ENCODE assay signal across 10 cellular contexts in the genomic region with DNA sequence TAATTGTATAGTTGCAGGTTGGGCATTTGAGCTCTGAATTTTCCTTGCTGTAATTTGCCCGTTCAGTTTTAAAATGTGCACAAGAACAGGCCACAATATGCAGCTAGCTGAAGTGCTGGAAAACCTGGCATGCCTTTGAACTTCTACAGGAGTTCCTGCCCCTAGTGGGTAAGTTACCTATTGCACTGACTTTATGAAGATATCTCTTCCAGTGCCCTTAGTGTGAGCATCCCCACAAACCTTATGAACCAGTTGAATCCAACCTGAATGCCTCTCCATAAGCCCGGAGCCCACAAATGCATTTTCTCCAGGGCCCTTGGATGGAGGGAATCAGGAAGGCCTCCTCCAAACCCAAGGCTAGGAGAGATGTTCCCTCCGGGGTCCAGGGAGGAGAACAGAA.
DNase-seq lines count a peak whose midpoint lies in the region; ATAC-seq and TF ChIP-seq lines count a peak whose summit lies in the region.
"Had no signal": no experiment of that assay in that cellular context is flagged by ENCODE, and none has a peak within 500 bp of the region (broad histone marks: within the 10 kb centered on the region; RNA-seq: fewer than 3 reads in every experiment).

No MANE protein-coding gene starts in this region.

- ATAC-seq in GM21529 (IDR thresholded peaks at IDR 0.05; ENCODE audit: unreplicated experiment), result peak; percentile 55
- ATAC-seq in foreskin keratinocyte, result peak; percentile 64
- no peak for ATAC-seq in heart left ventricle

- CTCF ChIA-PET in activated CD4-positive, alpha-beta memory T cell treated with anti-CD3 and anti-CD28 coated beads, Interleukin-2, amount 10 ng/mL, durations not matched to agents 7 days and 5 days (lab: Charles Lee), result interaction anchor here (0.7 to 1.8 kb wide), 4 partner anchors 12 to 188 kb away, joined by 3 to 6 read pairs (median 3); no protein-coding TSS in a partner anchor

- peaks cover 45% of the 10 kb centered on the region for H3K4me1 Mint-ChIP-seq in activated CD4-positive, alpha-beta memory T cell treated with anti-CD3 and anti-CD28 coated beads, Interleukin-2, amount 10 ng/mL, durations not matched to agents 7 days and 5 days

- WGBS in heart left ventricle, 4 donors, result 89 to 97% (median 94%) methylated on average over 3 of the region's 3 CpGs

- DNase-seq in AG09319 (ENCODE audit: extremely low read depth, low read depth) (no peak), RPMI8226 (peak; percentile 23), foreskin keratinocyte (peak in 1 of 2 donors; percentile 22), islet precursor cell (no peak), heart left ventricle (no peak)
- DNase-seq in activated CD8-positive, alpha-beta memory T cell treated with anti-CD3 and anti-CD28 coated beads, Interleukin-2, amount 50 U/mL, for 4 hours, result no peak
- DNase-seq in activated CD4-positive, alpha-beta memory T cell treated with anti-CD3 and anti-CD28 coated beads, Interleukin-2, amount 10 ng/mL, durations not matched to agents 7 days and 5 days, result no peak
- DNase-seq: activated naive CD8-positive, alpha-beta T cell treated with anti-CD3 and anti-CD28 coated beads, Interleukin-2, amount 10 ng/mL, durations not matched to agents 7 days and 5 days; NCI-H187 had no signal

- H3K27ac Mint-ChIP-seq in activated CD4-positive, alpha-beta memory T cell treated with anti-CD3 and anti-CD28 coated beads, Interleukin-2, amount 10 ng/mL, durations not matched to agents 7 days and 5 days, result no peak overlapping the region

- no peaks in the 10 kb centered on the region for H3K27me3 Mint-ChIP-seq in activated CD4-positive, alpha-beta memory T cell treated with anti-CD3 and anti-CD28 coated beads, Interleukin-2, amount 10 ng/mL, durations not matched to agents 7 days and 5 days
- H3K27me3 Mint-ChIP-seq: activated naive CD8-positive, alpha-beta T cell treated with anti-CD3 and anti-CD28 coated beads, Interleukin-2, amount 10 ng/mL, durations not matched to agents 7 days and 5 days had no signal

- POLR2A ChIA-PET in activated CD4-positive, alpha-beta memory T cell treated with anti-CD3 and anti-CD28 coated beads, Interleukin-2, amount 10 ng/mL, durations not matched to agents 7 days and 5 days (lab: Charles Lee), result no interaction called here

- H3K36me3 ChIP-seq in heart left ventricle, result peaks cover 0 to 10% (median 0%) of the 10 kb centered on the region in 9 donors

- TF ChIP-seq POLR2A in heart left ventricle (IDR thresholded peaks at IDR 0.05), result no peak

- H3K4me3 Mint-ChIP-seq in activated CD4-positive, alpha-beta memory T cell treated with anti-CD3 and anti-CD28 coated beads, Interleukin-2, amount 10 ng/mL, durations not matched to agents 7 days and 5 days, result no peak overlapping the region
- H3K4me3 Mint-ChIP-seq: activated naive CD8-positive, alpha-beta T cell treated with anti-CD3 and anti-CD28 coated beads, Interleukin-2, amount 10 ng/mL, durations not matched to agents 7 days and 5 days had no signal

- H3K9me3 Mint-ChIP-seq in activated CD4-positive, alpha-beta memory T cell treated with anti-CD3 and anti-CD28 coated beads, Interleukin-2, amount 10 ng/mL, durations not matched to agents 7 days and 5 days, result no peaks in the 10 kb centered on the region
- H3K9me3 Mint-ChIP-seq: activated naive CD8-positive, alpha-beta T cell treated with anti-CD3 and anti-CD28 coated beads, Interleukin-2, amount 10 ng/mL, durations not matched to agents 7 days and 5 days had no signal

- peaks cover 34% of the 10 kb centered on the region for H3K36me3 Mint-ChIP-seq in activated CD4-positive, alpha-beta memory T cell treated with anti-CD3 and anti-CD28 coated beads, Interleukin-2, amount 10 ng/mL, durations not matched to agents 7 days and 5 days (ENCODE audit: low read depth)

- no peaks in the 10 kb centered on the region for H3K9me3 ChIP-seq in heart left ventricle

- intact Hi-C loops in heart left ventricle (cut with DNase I), result loop anchor here in 6 of 10 donors (10.0 kb wide), 2 partner anchors 179 to 189 kb away; no protein-coding TSS in a partner anchor

- H3K4me1 ChIP-seq in foreskin keratinocyte (peaks cover 24% of the 10 kb centered on the region), heart left ventricle (peaks cover 0 to 19% (median 4%) of the 10 kb centered on the region in 12 donors)

- peak; percentile 22 for TF ChIP-seq CTCF in AG09319 (IDR thresholded peaks at IDR 0.05; ENCODE audit: low read depth, low read length)
- peak; percentile 58 for TF ChIP-seq CTCF in foreskin keratinocyte (conservative IDR thresholded peaks at IDR 0.05)
- TF ChIP-seq CTCF in heart left ventricle (IDR thresholded peaks at IDR 0.05), result peak in 3 of 12 donors; percentile 12 to 18 (median 14)

- no peak overlapping the region for H3K27ac ChIP-seq in foreskin keratinocyte
- H3K27ac ChIP-seq in heart left ventricle, result peak overlapping the region in 1 of 12 donors; percentile 2

- no peak overlapping the region for H3K4me3 ChIP-seq in heart left ventricle

- no peaks in the 10 kb centered on the region for H3K27me3 ChIP-seq in foreskin keratinocyte
- no peaks in the 10 kb centered on the region for H3K27me3 ChIP-seq in heart left ventricle

Comparison
In these comparisons a context has a peak if more than half of its experiments do, and no peak if none do; other contexts are left out.
1. ATAC-seq: peak in GM21529 (single experiment) and foreskin keratinocyte (single experiment); none in heart left ventricle (0 of 4).